20 cellular contexts compared by ENCODE assay signal in the genomic region with DNA sequence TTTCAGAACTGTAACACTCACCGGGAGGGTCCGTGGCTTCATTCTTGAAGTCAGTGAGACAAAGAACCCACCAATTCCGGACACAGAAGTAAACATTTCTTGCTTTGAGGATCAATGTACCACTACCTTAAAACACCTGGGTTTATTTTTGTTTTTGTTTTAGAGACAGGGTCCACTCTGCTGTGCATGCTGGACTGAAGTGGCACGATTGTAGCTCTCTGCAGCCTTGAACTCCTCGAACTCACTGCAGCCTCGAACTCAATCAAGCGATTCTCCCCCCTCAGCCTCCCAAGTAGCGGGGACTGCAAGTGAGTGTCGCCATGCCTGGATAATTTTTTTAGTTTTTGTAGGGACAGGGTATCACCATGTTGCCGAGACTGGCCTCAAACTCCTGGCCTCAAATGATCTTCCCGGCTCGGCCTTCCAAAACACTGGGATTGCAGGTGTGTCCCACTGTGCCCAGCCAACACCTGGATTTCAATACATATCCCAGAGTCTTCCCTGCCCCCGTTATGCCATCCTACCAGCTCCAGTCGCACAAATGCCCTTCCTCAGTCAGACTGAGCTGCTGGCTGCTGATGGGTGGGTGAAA.
DNase-seq lines count a peak whose midpoint lies in the region; ATAC-seq lines count a peak whose summit lies in the region.
"Had no signal": no experiment of that assay in that cellular context is flagged by ENCODE, and none has a peak within 500 bp of the region (broad histone marks: within the 10 kb centered on the region; RNA-seq: fewer than 3 reads in every experiment).

No MANE protein-coding gene starts in this region.

- H3K27ac Mint-ChIP-seq in T-helper 2 cell treated with Interferon-gamma antibody and Interleukin-4, amounts not matched to agents 5 μg/mL and 100 μg/mL, for 36 hours, result peak overlapping the region; percentile 72
- no peak overlapping the region for H3K27ac Mint-ChIP-seq in stimulated activated naive CD8-positive, alpha-beta T cell treated with anti-CD3 and anti-CD28 coated beads, Interleukin-15, Interleukin-2, amounts not matched to agents 100 ng/mL and 50 ng/mL, for 24 hours
- peak overlapping the region; percentile 7 for H3K27ac Mint-ChIP-seq in activated naive CD8-positive, alpha-beta T cell treated with anti-CD3 and anti-CD28 coated beads, Interleukin-2, amount 50 U/mL, for 24 hours
- H3K27ac Mint-ChIP-seq in stimulated activated naive CD8-positive, alpha-beta T cell treated with anti-CD3 and anti-CD28 coated beads, Interleukin-15, amount 100 ng/mL, for 72 hours, result peak overlapping the region; percentile 57 to 82
- H3K27ac Mint-ChIP-seq: memory B cell had no signal

- no peaks in the 10 kb centered on the region for H3K36me3 Mint-ChIP-seq in T-helper 2 cell treated with Interferon-gamma antibody and Interleukin-4, amounts not matched to agents 5 μg/mL and 100 μg/mL, for 36 hours (ENCODE audit: low read depth)
- no peaks in the 10 kb centered on the region for H3K36me3 Mint-ChIP-seq in stimulated activated naive CD8-positive, alpha-beta T cell treated with anti-CD3 and anti-CD28 coated beads, Interleukin-15, Interleukin-2, amounts not matched to agents 100 ng/mL and 50 ng/mL, for 24 hours (ENCODE audit: low read depth)
- H3K36me3 Mint-ChIP-seq in activated naive CD8-positive, alpha-beta T cell treated with anti-CD3 and anti-CD28 coated beads, Interleukin-2, amount 50 U/mL, for 24 hours (ENCODE audit: low read depth), result no peaks in the 10 kb centered on the region
- H3K36me3 Mint-ChIP-seq: memory B cell had no signal

- DNase-seq in T-helper 2 cell treated with Interferon-gamma antibody and Interleukin-4, amounts not matched to agents 5 μg/mL and 100 μg/mL, for 36 hours (ENCODE audit: low spot score), result no peak
- DNase-seq in T-helper 2 cell (no peak), activated gamma-delta T cell treated with Interleukin-2 at 50 U/mL for 16 hours (no peak), NCI-H1417 treated with DMSO at 0.1 percent for 48 hours (lab: John Stamatoyannopoulos, UW) (no peak)
- DNase-seq in stimulated activated naive CD8-positive, alpha-beta T cell treated with anti-CD3 and anti-CD28 coated beads, Interleukin-15, Interleukin-2, amounts not matched to agents 100 U/mL and 50 U/mL, for 24 hours, result no peak
- DNase-seq in activated naive CD8-positive, alpha-beta T cell treated with anti-CD3 and anti-CD28 coated beads, Interleukin-2, amount 50 U/mL, for 24 hours, result no peak
- DNase-seq in stimulated activated naive CD8-positive, alpha-beta T cell treated with anti-CD3 and anti-CD28 coated beads, Interleukin-15, amount 100 ng/mL, for 72 hours, result no peak
- DNase-seq: amniotic stem cell, BE2C, Calu3, cortex of kidney, KG1, kidney glomerular epithelial cell, NCI-H1694 treated with DMSO at 0.1 percent for 48 hours, NCI-H526 treated with DMSO at 0.1 percent for 48 hours, ovary, substantia nigra had no signal

- H3K4me3 Mint-ChIP-seq in T-helper 2 cell treated with Interferon-gamma antibody and Interleukin-4, amounts not matched to agents 5 μg/mL and 100 μg/mL, for 36 hours, result peak overlapping the region; percentile 67
- H3K4me3 Mint-ChIP-seq in stimulated activated naive CD8-positive, alpha-beta T cell treated with anti-CD3 and anti-CD28 coated beads, Interleukin-15, Interleukin-2, amounts not matched to agents 100 ng/mL and 50 ng/mL, for 24 hours, result peak overlapping the region; percentile 57
- peak overlapping the region; percentile 35 for H3K4me3 Mint-ChIP-seq in activated naive CD8-positive, alpha-beta T cell treated with anti-CD3 and anti-CD28 coated beads, Interleukin-2, amount 50 U/mL, for 24 hours
- H3K4me3 Mint-ChIP-seq in stimulated activated naive CD8-positive, alpha-beta T cell treated with anti-CD3 and anti-CD28 coated beads, Interleukin-15, amount 100 ng/mL, for 72 hours, result peak overlapping the region; percentile 73 to 79
- H3K4me3 Mint-ChIP-seq: memory B cell had no signal

- H3K9me3 Mint-ChIP-seq in T-helper 2 cell treated with Interferon-gamma antibody and Interleukin-4, amounts not matched to agents 5 μg/mL and 100 μg/mL, for 36 hours, result no peaks in the 10 kb centered on the region
- no peaks in the 10 kb centered on the region for H3K9me3 Mint-ChIP-seq in stimulated activated naive CD8-positive, alpha-beta T cell treated with anti-CD3 and anti-CD28 coated beads, Interleukin-15, Interleukin-2, amounts not matched to agents 100 ng/mL and 50 ng/mL, for 24 hours
- H3K9me3 Mint-ChIP-seq in activated naive CD8-positive, alpha-beta T cell treated with anti-CD3 and anti-CD28 coated beads, Interleukin-2, amount 50 U/mL, for 24 hours, result no peaks in the 10 kb centered on the region
- H3K9me3 Mint-ChIP-seq in stimulated activated naive CD8-positive, alpha-beta T cell treated with anti-CD3 and anti-CD28 coated beads, Interleukin-15, amount 100 ng/mL, for 72 hours, result no peaks in the 10 kb centered on the region
- H3K9me3 Mint-ChIP-seq: memory B cell had no signal

- peaks cover 31% of the 10 kb centered on the region for H3K4me1 Mint-ChIP-seq in T-helper 2 cell treated with Interferon-gamma antibody and Interleukin-4, amounts not matched to agents 5 μg/mL and 100 μg/mL, for 36 hours (ENCODE audit: low read depth)
- H3K4me1 Mint-ChIP-seq in stimulated activated naive CD8-positive, alpha-beta T cell treated with anti-CD3 and anti-CD28 coated beads, Interleukin-15, Interleukin-2, amounts not matched to agents 100 ng/mL and 50 ng/mL, for 24 hours (ENCODE audit: low read depth), result peaks cover 26% of the 10 kb centered on the region
- H3K4me1 Mint-ChIP-seq in activated naive CD8-positive, alpha-beta T cell treated with anti-CD3 and anti-CD28 coated beads, Interleukin-2, amount 50 U/mL, for 24 hours, result peaks cover 24% of the 10 kb centered on the region
- H3K4me1 Mint-ChIP-seq in stimulated activated naive CD8-positive, alpha-beta T cell treated with anti-CD3 and anti-CD28 coated beads, Interleukin-15, amount 100 ng/mL, for 72 hours, result peaks cover 63% of the 10 kb centered on the region

- H3K27me3 Mint-ChIP-seq in T-helper 2 cell treated with Interferon-gamma antibody and Interleukin-4, amounts not matched to agents 5 μg/mL and 100 μg/mL, for 36 hours (ENCODE audit: low read depth), result no peaks in the 10 kb centered on the region
- no peaks in the 10 kb centered on the region for H3K27me3 Mint-ChIP-seq in stimulated activated naive CD8-positive, alpha-beta T cell treated with anti-CD3 and anti-CD28 coated beads, Interleukin-15, Interleukin-2, amounts not matched to agents 100 ng/mL and 50 ng/mL, for 24 hours
- peaks cover 10% of the 10 kb centered on the region for H3K27me3 Mint-ChIP-seq in activated naive CD8-positive, alpha-beta T cell treated with anti-CD3 and anti-CD28 coated beads, Interleukin-2, amount 50 U/mL, for 24 hours
- peaks cover 20% of the 10 kb centered on the region for H3K27me3 Mint-ChIP-seq in stimulated activated naive CD8-positive, alpha-beta T cell treated with anti-CD3 and anti-CD28 coated beads, Interleukin-15, amount 100 ng/mL, for 72 hours

- no peak for ATAC-seq in stimulated activated naive CD8-positive, alpha-beta T cell treated with anti-CD3 and anti-CD28 coated beads, Interleukin-15, Interleukin-2, amounts not matched to agents 100 U/mL and 50 U/mL, for 24 hours
- ATAC-seq in activated naive CD8-positive, alpha-beta T cell treated with anti-CD3 and anti-CD28 coated beads, Interleukin-2, amount 50 U/mL, for 24 hours, result no peak
- ATAC-seq in stimulated activated naive CD8-positive, alpha-beta T cell treated with anti-CD3 and anti-CD28 coated beads, Interleukin-15, amount 100 ng/mL, for 72 hours, result no peak
- ATAC-seq: A549 had no signal
